19 cellular contexts compared by ENCODE assay signal in the genomic region with DNA sequence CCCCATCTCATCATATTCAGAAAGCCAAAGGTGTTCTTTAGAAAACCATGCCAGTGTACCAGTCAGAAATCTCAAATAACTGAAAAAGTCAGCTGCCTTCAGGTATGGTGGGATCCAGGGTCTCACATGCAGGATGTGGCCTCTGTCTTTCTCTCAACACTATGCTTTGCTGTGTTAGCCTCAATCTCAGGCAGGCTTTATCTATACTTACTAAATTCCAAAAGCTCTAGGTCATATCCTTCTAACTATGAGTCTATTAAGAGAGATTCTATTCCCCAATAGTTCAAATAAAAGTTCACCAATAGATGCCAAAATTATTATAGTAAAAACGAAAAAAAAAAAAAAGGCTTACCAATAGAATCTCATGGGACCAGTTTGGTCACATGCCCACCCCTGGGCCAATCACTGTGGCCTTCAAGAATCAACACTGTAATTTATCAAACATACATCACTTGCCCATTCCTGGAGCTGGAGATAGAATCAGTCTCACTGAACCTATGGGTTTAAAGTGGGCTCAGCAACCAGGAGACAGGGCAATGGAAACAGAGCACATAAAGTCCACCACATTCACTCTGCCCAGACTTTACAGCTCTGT. TPM values are rescaled to one million over a fixed set of nuclear protein-coding genes. Genes with fewer than 3 reads are reported as not detected.
"Had no signal": no experiment of that assay in that cellular context is flagged by ENCODE, and none has a peak within 500 bp of the region (broad histone marks: within the 10 kb centered on the region; RNA-seq: fewer than 3 reads in every experiment).

No MANE protein-coding gene starts in this region.

- H3K4me3 Mint-ChIP-seq: activated CD4-positive, alpha-beta memory T cell treated with anti-CD3 and anti-CD28 coated beads, Interleukin-2, amount 10 ng/mL, durations not matched to agents 7 days and 5 days; activated naive CD8-positive, alpha-beta T cell treated with anti-CD3 and anti-CD28 coated beads, Interleukin-2, amount 50 U/mL, for 24 hours; immature natural killer cell; nephron progenitor cell; stimulated activated naive B cell treated with anti-CD40 and anti-IgM and Interleukin-4, amounts not matched to agents 10 μg/mL and 1 μg/mL and 100 μg/mL, for 72 hours; T-helper 2 cell treated with Interferon-gamma antibody and Interleukin-4, amounts not matched to agents 5 μg/mL and 100 μg/mL, for 36 hours had no signal

- H3K4me1 ChIP-seq: ascending aorta had no signal

- H3K36me3 Mint-ChIP-seq: immature natural killer cell had no signal

- H3K27ac ChIP-seq: ascending aorta had no signal

- H3K36me3 ChIP-seq: ascending aorta, transverse colon had no signal

- H3K9me3 Mint-ChIP-seq: activated CD4-positive, alpha-beta memory T cell treated with anti-CD3 and anti-CD28 coated beads, Interleukin-2, amount 10 ng/mL, durations not matched to agents 7 days and 5 days; T-helper 2 cell treated with Interferon-gamma antibody and Interleukin-4, amounts not matched to agents 5 μg/mL and 100 μg/mL, for 36 hours had no signal

- H3K9me3 ChIP-seq: transverse colon had no signal

- DNase-seq: activated CD4-positive, alpha-beta memory T cell treated with anti-CD3 and anti-CD28 coated beads, Interleukin-2, amount 10 ng/mL, durations not matched to agents 7 days and 5 days; activated CD4-positive, alpha-beta T cell treated with anti-CD3 and anti-CD28 coated beads for 1 hour; activated naive CD4-positive, alpha-beta T cell; activated naive CD8-positive, alpha-beta T cell treated with anti-CD3 and anti-CD28 coated beads, Interleukin-2, amount 50 U/mL, for 24 hours; caudate nucleus; effector CD8-positive, alpha-beta T cell; immature natural killer cell; mesenchymal stem cell; nephron progenitor cell; stimulated activated naive B cell treated with anti-CD40 and anti-IgM and Interleukin-4, amounts not matched to agents 10 μg/mL and 1 μg/mL and 100 μg/mL, for 72 hours; substantia nigra; SW 1271; transverse colon had no signal

- H3K27ac Mint-ChIP-seq: activated CD4-positive, alpha-beta memory T cell treated with anti-CD3 and anti-CD28 coated beads, Interleukin-2, amount 10 ng/mL, durations not matched to agents 7 days and 5 days; activated naive CD8-positive, alpha-beta T cell treated with anti-CD3 and anti-CD28 coated beads, Interleukin-2, amount 50 U/mL, for 24 hours; immature natural killer cell; stimulated activated naive B cell treated with anti-CD40 and anti-IgM and Interleukin-4, amounts not matched to agents 10 μg/mL and 1 μg/mL and 100 μg/mL, for 72 hours; T-helper 2 cell treated with Interferon-gamma antibody and Interleukin-4, amounts not matched to agents 5 μg/mL and 100 μg/mL, for 36 hours had no signal

- H3K4me3 ChIP-seq: ascending aorta, coronary artery, skin epidermis, transverse colon had no signal

- H3K27me3 ChIP-seq: ascending aorta, transverse colon had no signal

RNA-seq across cellular contexts. Expression of gene APLNR, which starts 38.0 kb away (rescaled TPM):
- total RNA-seq: activated CD4-positive, alpha-beta memory T cell treated with anti-CD3 and anti-CD28 coated beads, Interleukin-2, amount 10 ng/mL, durations not matched to agents 7 days and 5 days; osteoblast; renal cortical epithelial cell had no signal
